ENCODE assay signal across 15 cellular contexts in the genomic region with DNA sequence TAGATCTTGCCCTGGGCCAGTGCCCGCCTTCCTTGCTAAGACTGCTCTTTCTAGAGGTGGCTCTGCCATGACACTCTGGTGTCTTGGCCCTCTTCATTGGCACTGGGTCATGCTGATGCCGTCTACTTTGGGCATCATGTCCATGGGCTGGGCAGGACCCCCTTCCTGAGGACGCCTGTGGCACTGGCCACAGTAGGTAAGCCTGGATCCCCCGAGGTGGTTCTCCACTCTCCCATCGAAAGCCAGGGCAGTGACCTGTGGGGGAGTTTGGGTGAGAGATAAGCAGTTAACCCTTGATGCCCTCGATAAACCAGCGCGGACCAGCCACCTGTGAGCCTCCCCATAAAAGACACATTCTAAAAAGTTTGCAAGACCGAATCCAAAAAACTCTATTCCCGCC. TPM values are rescaled to one million over a fixed set of nuclear protein-coding genes. Genes with fewer than 3 reads are reported as not detected.
DNase-seq lines count a peak whose midpoint lies in the region; ATAC-seq, FAIRE-seq and TF ChIP-seq lines count a peak whose summit lies in the region.
"Had no signal": no experiment of that assay in that cellular context is flagged by ENCODE, and none has a peak within 500 bp of the region (broad histone marks: within the 10 kb centered on the region; RNA-seq: fewer than 3 reads in every experiment).

No MANE protein-coding gene starts in this region.

- H3K36me3 ChIP-seq in HepG2 (replicated peaks in 1 of 2; ENCODE audit: control insufficient read depth in 1 of 2, insufficient read depth in 2 of 2, low read length in 2 of 2) (peaks cover 46 to 77% of the 10 kb centered on the region in 2 experiments), right lobe of liver (peaks cover 12 to 55% (median 23%) of the 10 kb centered on the region in 4 donors), gastroesophageal sphincter (peaks cover 0 to 88% of the 10 kb centered on the region in 2 donors), prostate gland (peaks cover 6 to 10% of the 10 kb centered on the region in 2 donors), vagina (peaks cover under 1 to 66% of the 10 kb centered on the region in 2 donors)

- CTCF ChIA-PET in HepG2 (lab: Yijun Ruan, JAX; ENCODE audit: low intra/inter-chr PET ratio, low total read pairs), result no interaction called here

- TF ChIP-seq CTCF in HepG2 (CRISPR knock-in tag; IDR thresholded peaks at IDR 0.05) (no peak), right lobe of liver (IDR thresholded peaks at IDR 0.05) (no peak), gastroesophageal sphincter (IDR thresholded peaks at IDR 0.05) (no peak), prostate gland (IDR thresholded peaks at IDR 0.05) (no peak), vagina (IDR thresholded peaks at IDR 0.05) (no peak), foreskin fibroblast (IDR thresholded peaks at IDR 0.05; ENCODE audit: low read depth, low read length) (no peak)

- no peak for DNase-seq in HepG2 (ENCODE audit: low spot score)
- DNase-seq in right lobe of liver, result no peak
- no peak for DNase-seq in prostate gland (ENCODE audit: low spot score)
- no peak for DNase-seq in vagina (ENCODE audit: extremely low spot score in 2 of 2)
- no peak for DNase-seq in NCI-H2227 (lab: John Stamatoyannopoulos, UW; ENCODE audit: unreplicated experiment)
- DNase-seq in foreskin fibroblast, result no peak
- DNase-seq: activated CD4-positive, alpha-beta T cell treated with anti-CD3 and anti-CD28 coated beads for 1 hour; activated T-cell treated with anti-CD3 and anti-CD28 coated beads, Interleukin-2, amount 50 U/mL, for 24 hours; NCI-H1105; NCI-H510A; stimulated activated CD4-positive, alpha-beta T cell treated with anti-CD3 and anti-CD28 coated beads, Interleukin-2, amount 100 ng/mL, for 48 hours had no signal

- TF ChIP-seq POLR2A in HepG2 (IDR thresholded peaks at IDR 0.05; ENCODE audit: insufficient read depth in 1 of 2, low read depth in 2 of 2, low read length in 2 of 2) (no peak), right lobe of liver (IDR thresholded peaks at IDR 0.05) (no peak), gastroesophageal sphincter (IDR thresholded peaks at IDR 0.05) (no peak), prostate gland (IDR thresholded peaks at IDR 0.05) (no peak), vagina (IDR thresholded peaks at IDR 0.05) (no peak)

- WGBS in HepG2 (ENCODE audit: low lambda C conversion rate), result 92% methylated on average over 10 of the region's 10 CpGs
- WGBS in right lobe of liver (ENCODE audit: insufficient coverage, low coverage, low lambda C conversion rate, missing lambda C conversion rate), result 90% methylated on average over 4 of the region's 10 CpGs
- 82 to 86% methylated on average over 5 to 6 of the region's 10 CpGs for WGBS in gastroesophageal sphincter (ENCODE audit: low coverage in 1 of 2), 2 donors
- 84% methylated on average over 10 of the region's 10 CpGs for WGBS in prostate gland

- H3K27me3 ChIP-seq in HepG2 (ENCODE audit: control insufficient read depth in 1 of 2, insufficient read depth in 2 of 2, low read length in 2 of 2), result no peaks in the 10 kb centered on the region
- H3K27me3 ChIP-seq in right lobe of liver, result no peaks in the 10 kb centered on the region
- no peaks in the 10 kb centered on the region for H3K27me3 ChIP-seq in gastroesophageal sphincter
- H3K27me3 ChIP-seq in prostate gland (replicated peaks; ENCODE audit: insufficient read depth), result no peaks in the 10 kb centered on the region
- no peaks in the 10 kb centered on the region for H3K27me3 ChIP-seq in vagina

- no peak overlapping the region for H3K4me2 ChIP-seq in HepG2 (ENCODE audit: low read depth, low read length)

- BruUV-seq in HepG2 (replicated peaks; lab: Mats Ljungman, UMichigan), result no TSS peak

- POLR2A ChIA-PET in HepG2 (lab: Yijun Ruan, JAX), result no interaction called here

- peaks cover 44% of the 10 kb centered on the region for H3K4me1 ChIP-seq in HepG2 (ENCODE audit: insufficient read depth, low read length)
- H3K4me1 ChIP-seq in right lobe of liver, result peaks cover 0 to 11% (median 0%) of the 10 kb centered on the region in 4 donors
- peaks cover 0 to 50% (median 11%) of the 10 kb centered on the region in 3 donors for H3K4me1 ChIP-seq in gastroesophageal sphincter
- peaks cover 30% of the 10 kb centered on the region for H3K4me1 ChIP-seq in prostate gland (replicated peaks)
- peaks cover 59% of the 10 kb centered on the region for H3K4me1 ChIP-seq in vagina

- no peaks in the 10 kb centered on the region for H3K79me2 ChIP-seq in HepG2 (ENCODE audit: insufficient read depth, low read length)

- in situ Hi-C loops in HepG2 (cut with HindIII; ENCODE audit: extremely low pct_ligation_motif_present, low pct_unique_long_range_greater_than_20kb), result no loop called here

- intact Hi-C loops in HepG2 (cut with micrococcal nuclease; ENCODE audit: unreplicated experiment), result no loop called here
- intact Hi-C loops in right lobe of liver (cut with DNase I), result no loop called here
- intact Hi-C loops in prostate gland (cut with DNase I), result no loop called here
- intact Hi-C loops in vagina (cut with DNase I), result no loop called here

- no peak for FAIRE-seq in HepG2 (lab: Jason Lieb, UNC)
- FAIRE-seq: colon, G401.6 had no signal

- ATAC-seq in HepG2, result no peak
- no peak for ATAC-seq in right lobe of liver
- ATAC-seq in gastroesophageal sphincter, result no peak
- ATAC-seq in GM21737 (IDR thresholded peaks at IDR 0.05; ENCODE audit: unreplicated experiment), result no peak

- no peak overlapping the region for H3K9ac ChIP-seq in HepG2 (ENCODE audit: insufficient read depth, low read depth, low read length)

- H3K4me3 ChIP-seq in HepG2 (replicated peaks in 1 of 3; ENCODE audit: insufficient read depth in 1 of 3, low read depth in 2 of 3, low read length in 3 of 3) (no peak overlapping the region), right lobe of liver (no peak overlapping the region), gastroesophageal sphincter (no peak overlapping the region), prostate gland (no peak overlapping the region), vagina (no peak overlapping the region), foreskin fibroblast (ENCODE audit: low read depth in 1 of 2, low read length in 2 of 2) (no peak overlapping the region)

- H3K9me3 ChIP-seq in HepG2 (ENCODE audit: low read length), result no peaks in the 10 kb centered on the region
- H3K9me3 ChIP-seq in right lobe of liver, result no peaks in the 10 kb centered on the region
- H3K9me3 ChIP-seq in gastroesophageal sphincter, result no peaks in the 10 kb centered on the region
- H3K9me3 ChIP-seq in prostate gland, result no peaks in the 10 kb centered on the region
- H3K9me3 ChIP-seq in vagina, result no peaks in the 10 kb centered on the region

- H3K27ac ChIP-seq in HepG2 (ENCODE audit: extremely low read length, insufficient read depth, low read length), result no peak overlapping the region
- H3K27ac ChIP-seq in right lobe of liver, result no peak overlapping the region
- peak overlapping the region in 3 of 4 donors; percentile 82 to 85 (median 85) for H3K27ac ChIP-seq in gastroesophageal sphincter
- peak overlapping the region; percentile 66 to 73 for H3K27ac ChIP-seq in prostate gland
- peak overlapping the region; percentile 80 for H3K27ac ChIP-seq in vagina

- H4K20me1 ChIP-seq in HepG2 (ENCODE audit: insufficient read depth, low read length), result no peaks in the 10 kb centered on the region

- TF ChIP-seq EP300 in HepG2 (IDR thresholded peaks at IDR 0.05; ENCODE audit: low read depth in 2 of 2, low read length in 2 of 2) (no peak), HepG2 (CRISPR knock-in tag; IDR thresholded peaks at IDR 0.05; ENCODE audit: borderline replicate concordance) (no peak), gastroesophageal sphincter (IDR thresholded peaks at IDR 0.05) (no peak)

- H2AFZ ChIP-seq in HepG2 (ENCODE audit: low read length), result no peak overlapping the region

- no peak for TF ChIP-seq RAD21 in HepG2 (CRISPR knock-in tag; IDR thresholded peaks at IDR 0.05)

RNA-seq across cellular contexts. Expression of a gene that starts 20.0 kb away (rescaled TPM):
- total RNA-seq in HepG2 (2016; rRNA removed; fragmentation: Illumina TruSeq; extraction: Trizol), result 4.0 and 6.9 TPM in 2 replicates
- 9.2 and 10.4 TPM in 2 replicates for total RNA-seq in HepG2 (2016; cell fraction: cytosol; rRNA removed; fragmentation: Illumina TruSeq; extraction: Trizol; ENCODE audit: low read depth)
- 3.9 and 6.3 TPM in 2 replicates for total RNA-seq in HepG2 (2016; cell fraction: insoluble cytoplasmic fraction; rRNA removed; fragmentation: Illumina TruSeq; extraction: Trizol)
- 10.1 and 14.6 TPM in 2 replicates for total RNA-seq in HepG2 (2016; cell fraction: membrane; rRNA removed; fragmentation: Illumina TruSeq; extraction: Trizol)
- 3.7 and 3.9 TPM in 2 replicates for total RNA-seq in HepG2 (2016; cell fraction: nucleus; rRNA removed; fragmentation: Illumina TruSeq; extraction: Trizol)
- 14.5 and 14.7 TPM in 2 replicates for polyA plus RNA-seq in HepG2 (2011; rRNA removed)
- 5.1 and 8.2 TPM in 2 replicates for polyA plus RNA-seq in HepG2 (2011; cell fraction: cytosol; rRNA removed)
- 28.7 and 39.5 TPM in 2 replicates for polyA plus RNA-seq in HepG2 (2011; cell fraction: nucleus; rRNA removed)
- 13.2 and 14.2 TPM in 2 replicates for polyA plus RNA-seq in HepG2 (2012)
- 36.1 and 40.9 TPM in 2 replicates for polyA plus RNA-seq in HepG2 (2016; cell fraction: cytosol; fragmentation: Illumina TruSeq; extraction: Trizol; ENCODE audit: low read depth)
- 10.5 and 16.8 TPM in 2 replicates for polyA plus RNA-seq in HepG2 (2016; cell fraction: insoluble cytoplasmic fraction; fragmentation: Illumina TruSeq; extraction: Trizol; ENCODE audit: low read depth)
- 41.4 and 43.0 TPM in 2 replicates for polyA plus RNA-seq in HepG2 (2016; cell fraction: membrane; fragmentation: Illumina TruSeq; extraction: Trizol; ENCODE audit: low read depth)
- polyA plus RNA-seq in HepG2 (2016; cell fraction: nucleus; fragmentation: Illumina TruSeq; extraction: Trizol; ENCODE audit: insufficient read depth, low read depth), result 20.5 and 28.1 TPM in 2 replicates
- 25.3 and 28.4 TPM in 2 replicates for polyA minus RNA-seq in HepG2 (2011; rRNA and poly(A)+ RNA removed; ENCODE audit: low replicate concordance)
- 8.4 and 12.7 TPM in 2 replicates for polyA minus RNA-seq in HepG2 (2011; cell fraction: cytosol; rRNA and poly(A)+ RNA removed)
- polyA minus RNA-seq in HepG2 (2011; cell fraction: nucleus; rRNA and poly(A)+ RNA removed), result 3.2 and 6.3 TPM in 2 replicates
- 1 to 10 TPM in 5 of 6 experiments, under 1 TPM in 1; 0.92 to 4.1 (median 2.0) TPM for total RNA-seq in right lobe of liver
- total RNA-seq in gastroesophageal sphincter, result 10 to 100 TPM; 31.1 to 66.3 (median 41.8) TPM
- total RNA-seq in prostate gland, result 100 to 1,000 TPM in 1 of 2 donors, 10 to 100 TPM in 1; 81.0 to 105 TPM
- total RNA-seq in vagina, result 169 TPM

RNA-seq across cellular contexts. Expression of a gene that starts 34.1 kb away (rescaled TPM):
- total RNA-seq in HepG2 (2016; rRNA removed; fragmentation: Illumina TruSeq; extraction: Trizol), result 99.4 and 109 TPM in 2 replicates
- 35.7 and 41.2 TPM in 2 replicates for total RNA-seq in HepG2 (2016; cell fraction: cytosol; rRNA removed; fragmentation: Illumina TruSeq; extraction: Trizol; ENCODE audit: low read depth)
- total RNA-seq in HepG2 (2016; cell fraction: insoluble cytoplasmic fraction; rRNA removed; fragmentation: Illumina TruSeq; extraction: Trizol), result 105 and 112 TPM in 2 replicates
- 35.1 and 45.2 TPM in 2 replicates for total RNA-seq in HepG2 (2016; cell fraction: membrane; rRNA removed; fragmentation: Illumina TruSeq; extraction: Trizol)
- total RNA-seq in HepG2 (2016; cell fraction: nucleus; rRNA removed; fragmentation: Illumina TruSeq; extraction: Trizol), result 76.4 and 82.2 TPM in 2 replicates
- polyA plus RNA-seq in HepG2 (2011; rRNA removed), result 67.7 and 80.1 TPM in 2 replicates
- 59.4 and 67.4 TPM in 2 replicates for polyA plus RNA-seq in HepG2 (2011; cell fraction: cytosol; rRNA removed)
- polyA plus RNA-seq in HepG2 (2011; cell fraction: nucleus; rRNA removed), result 191 and 218 TPM in 2 replicates
- polyA plus RNA-seq in HepG2 (2012), result 57.3 and 65.0 TPM in 2 replicates
- 20.2 and 20.5 TPM in 2 replicates for polyA plus RNA-seq in HepG2 (2016; cell fraction: cytosol; fragmentation: Illumina TruSeq; extraction: Trizol; ENCODE audit: low read depth)
- 110 and 119 TPM in 2 replicates for polyA plus RNA-seq in HepG2 (2016; cell fraction: insoluble cytoplasmic fraction; fragmentation: Illumina TruSeq; extraction: Trizol; ENCODE audit: low read depth)
- polyA plus RNA-seq in HepG2 (2016; cell fraction: membrane; fragmentation: Illumina TruSeq; extraction: Trizol; ENCODE audit: low read depth), result 27.8 and 32.7 TPM in 2 replicates
- polyA plus RNA-seq in HepG2 (2016; cell fraction: nucleus; fragmentation: Illumina TruSeq; extraction: Trizol; ENCODE audit: insufficient read depth, low read depth), result 131 and 143 TPM in 2 replicates
- polyA minus RNA-seq in HepG2 (2011; rRNA and poly(A)+ RNA removed; ENCODE audit: low replicate concordance), result 42.3 and 45.2 TPM in 2 replicates
- polyA minus RNA-seq in HepG2 (2011; cell fraction: cytosol; rRNA and poly(A)+ RNA removed), result 17.6 and 28.8 TPM in 2 replicates
- polyA minus RNA-seq in HepG2 (2011; cell fraction: nucleus; rRNA and poly(A)+ RNA removed), result 90.4 and 101 TPM in 2 replicates
- total RNA-seq in right lobe of liver, result 10 to 100 TPM; 24.0 to 36.0 (median 27.0) TPM
- 10 to 100 TPM; 68.2 to 87.2 (median 77.2) TPM for total RNA-seq in gastroesophageal sphincter
- 10 to 100 TPM; 50.4 to 72.3 TPM for total RNA-seq in prostate gland
- 79.1 TPM for total RNA-seq in vagina

RNA-seq across cellular contexts. Expression of a gene that starts 34.3 kb away (rescaled TPM):
- 17.8 and 32.0 TPM in 2 replicates for total RNA-seq in HepG2 (2016; rRNA removed; fragmentation: Illumina TruSeq; extraction: Trizol)
- 38.8 and 39.2 TPM in 2 replicates for total RNA-seq in HepG2 (2016; cell fraction: cytosol; rRNA removed; fragmentation: Illumina TruSeq; extraction: Trizol; ENCODE audit: low read depth)
- total RNA-seq in HepG2 (2016; cell fraction: insoluble cytoplasmic fraction; rRNA removed; fragmentation: Illumina TruSeq; extraction: Trizol), result 17.8 and 31.1 TPM in 2 replicates
- total RNA-seq in HepG2 (2016; cell fraction: membrane; rRNA removed; fragmentation: Illumina TruSeq; extraction: Trizol), result 9.2 and 11.3 TPM in 2 replicates
- total RNA-seq in HepG2 (2016; cell fraction: nucleus; rRNA removed; fragmentation: Illumina TruSeq; extraction: Trizol), result 41.9 and 45.5 TPM in 2 replicates
- polyA plus RNA-seq in HepG2 (2011; rRNA removed), result 27.7 and 33.4 TPM in 2 replicates
- 8.7 and 11.9 TPM in 2 replicates for polyA plus RNA-seq in HepG2 (2011; cell fraction: cytosol; rRNA removed)
- polyA plus RNA-seq in HepG2 (2011; cell fraction: nucleus; rRNA removed), result 256 and 300 TPM in 2 replicates
- polyA plus RNA-seq in HepG2 (2012), result 38.2 and 41.9 TPM in 2 replicates
- 1.7 and 1.9 TPM in 2 replicates for polyA plus RNA-seq in HepG2 (2016; cell fraction: cytosol; fragmentation: Illumina TruSeq; extraction: Trizol; ENCODE audit: low read depth)
- polyA plus RNA-seq in HepG2 (2016; cell fraction: insoluble cytoplasmic fraction; fragmentation: Illumina TruSeq; extraction: Trizol; ENCODE audit: low read depth), result 12.2 and 17.3 TPM in 2 replicates
- polyA plus RNA-seq in HepG2 (2016; cell fraction: membrane; fragmentation: Illumina TruSeq; extraction: Trizol; ENCODE audit: low read depth), result 3.6 and 4.1 TPM in 2 replicates
- polyA plus RNA-seq in HepG2 (2016; cell fraction: nucleus; fragmentation: Illumina TruSeq; extraction: Trizol; ENCODE audit: insufficient read depth, low read depth), result 112 and 116 TPM in 2 replicates
- polyA minus RNA-seq in HepG2 (2011; rRNA and poly(A)+ RNA removed; ENCODE audit: low replicate concordance), result 51.0 and 71.9 TPM in 2 replicates
- polyA minus RNA-seq in HepG2 (2011; cell fraction: cytosol; rRNA and poly(A)+ RNA removed), result 15.1 and 15.3 TPM in 2 replicates
- polyA minus RNA-seq in HepG2 (2011; cell fraction: nucleus; rRNA and poly(A)+ RNA removed), result 69.1 and 72.6 TPM in 2 replicates
- total RNA-seq in right lobe of liver, result 10 to 100 TPM; 13.5 to 24.8 (median 18.4) TPM
- total RNA-seq in gastroesophageal sphincter, result 10 to 100 TPM in 3 of 4 donors, 1 to 10 TPM in 1; 6.4 to 15.1 (median 13.6) TPM
- total RNA-seq in prostate gland, result 100 to 1,000 TPM in 1 of 2 donors, 10 to 100 TPM in 1; 33.6 to 132 TPM
- total RNA-seq in vagina, result 44.0 TPM

Comparison
In these comparisons a context has a peak if more than half of its experiments do, and no peak if none do; other contexts are left out.
1. H3K27ac ChIP-seq: peak in gastroesophageal sphincter (3 of 4), prostate gland (2 of 2) and vagina (single experiment); none in HepG2 (single experiment) and right lobe of liver (0 of 3).